In genomic region chr7:135743907-135744789, GRCh38 we compare ENCODE assay signal across 12 cellular contexts. TPM values are rescaled to one million over a fixed set of nuclear protein-coding genes. Genes with fewer than 3 reads are reported as not detected.
A peak's percentile ranks its signal among the peaks of the same experiment; 100 is the strongest.
DNase-seq lines count a peak whose midpoint lies in the region; ATAC-seq and TF ChIP-seq lines count a peak whose summit lies in the region.
"Had no signal": no experiment of that assay in that cellular context is flagged by ENCODE, and none has a peak within 500 bp of the region (broad histone marks: within the 10 kb centered on the region; RNA-seq: fewer than 3 reads in every experiment).

No MANE protein-coding gene starts in this region.

- H3K9me3 ChIP-seq in HCT116 (ENCODE audit: control insufficient read depth in 1 of 2, insufficient read depth in 1 of 2, low read depth in 1 of 2, low read length in 2 of 2) (no peaks in the 10 kb centered on the region), skeletal muscle tissue (ENCODE audit: control insufficient read depth in 3 of 3, low read length in 3 of 3) (no peaks in the 10 kb centered on the region)

- TF ChIP-seq CTCF in HCT116 (IDR thresholded peaks at IDR 0.05 in 2 of 3, conservative IDR thresholded peaks at IDR 0.05 in 1 of 3; ENCODE audit: borderline replicate concordance in 1 of 3, insufficient read depth in 1 of 3, low read depth in 2 of 3, low read length in 2 of 3): no peak
- no peak for TF ChIP-seq CTCF in CD14-positive monocyte (IDR thresholded peaks at IDR 0.05)

- H3K4me1 ChIP-seq in HCT116 (ENCODE audit: control insufficient read depth in 1 of 2, insufficient read depth in 2 of 2, low read length in 2 of 2): peaks cover 25 to 49% of the 10 kb centered on the region in 2 experiments
- peaks cover 3 to 16% (median 13%) of the 10 kb centered on the region in 3 donors for H3K4me1 ChIP-seq in skeletal muscle tissue (ENCODE audit: control insufficient read depth in 3 of 3, insufficient read depth in 3 of 3, low read length in 3 of 3)

- DNase-seq in HCT116 (ENCODE audit: low read depth, low spot score) (no peak), SHP77 (lab: John Stamatoyannopoulos, UW) (peak; percentile 21 to 24), fibroblast of peridontal ligament (ENCODE audit: extremely low read depth) (peak; percentile 96), activated gamma-delta T cell treated with Interleukin-2 at 50 U/mL for 16 hours (no peak), CD14-positive monocyte (ENCODE audit: low spot score) (no peak), UCSD-AML1 (lab: John Stamatoyannopoulos, UW; ENCODE audit: unreplicated experiment) (no peak)
- no peak for DNase-seq in activated CD4-positive, alpha-beta T cell treated with anti-CD3 and anti-CD28 coated beads, Interleukin-2, amount 50 U/mL, for 48 hours
- DNase-seq: activated CD4-positive, alpha-beta T cell treated with anti-CD3 and anti-CD28 coated beads for 36 hours; activated naive CD4-positive, alpha-beta T cell; naive B cell; NCI-H187 treated with DMSO at 0.1 percent for 48 hours had no signal

- ATAC-seq in HCT116: peak; percentile 3
- ATAC-seq: activated CD4-positive, alpha-beta T cell treated with anti-CD3 and anti-CD28 coated beads for 36 hours had no signal

- TF ChIP-seq POLR2A in HCT116 (IDR thresholded peaks at IDR 0.05; ENCODE audit: borderline replicate concordance, extremely low read depth, insufficient read depth, insufficient read length): no peak

- H3K27me3 ChIP-seq in HCT116 (ENCODE audit: insufficient read depth, low read length) (no peaks in the 10 kb centered on the region), skeletal muscle tissue (ENCODE audit: control insufficient read depth in 3 of 3, insufficient read depth in 3 of 3, low read length in 3 of 3) (no peaks in the 10 kb centered on the region)

- H3K27me3 Mint-ChIP-seq in CD14-positive monocyte (ENCODE audit: low read depth in 3 of 3): peaks cover 3 to 15% (median 5%) of the 10 kb centered on the region in 3 donors

- H3K27ac ChIP-seq in HCT116 (ENCODE audit: low read depth, low read length) (peak overlapping the region; percentile 62; the same call in 1 of the 2 replicates), skeletal muscle tissue (ENCODE audit: low read depth, low read length) (peak overlapping the region; percentile 30)

- H3K36me3 Mint-ChIP-seq in CD14-positive monocyte: no peaks in the 10 kb centered on the region

- peaks cover 0 to 2% (median 0%) of the 10 kb centered on the region in 7 donors for H3K9me3 Mint-ChIP-seq in CD14-positive monocyte

- intact Hi-C loops in HCT116 (cut with micrococcal nuclease): loop anchor here (2.0 kb wide), 1 partner anchor 81 kb away; the partner anchor contains the start of gene STMP1
- intact Hi-C loops in CD14-positive monocyte (cut with micrococcal nuclease): no loop called here

- no TSS peak for BruUV-seq in HCT116 (replicated peaks; lab: Mats Ljungman, UMichigan)

- no peaks in the 10 kb centered on the region for H3K79me2 ChIP-seq in HCT116 (ENCODE audit: insufficient read depth, low read length)

- RAD21 ChIA-PET in HCT116 (lab: Charles Lee; ENCODE audit: low non-redundant PET in 1 of 2, low total read pairs in 2 of 2, uncharacterized antibody in 2 of 2, unreplicated experiment in 2 of 2): interaction anchor here in 1 of 2 experiments (0.6 kb wide), 1 partner anchor 56 kb away, joined by 3 read pairs; no protein-coding TSS in a partner anchor

- H3K9me2 ChIP-seq in HCT116 (ENCODE audit: insufficient read depth): no peaks in the 10 kb centered on the region

- no peak overlapping the region for H3K4me3 ChIP-seq in HCT116 (replicated peaks in 1 of 2; ENCODE audit: low read depth in 1 of 2, low read length in 2 of 2)
- peak overlapping the region in 1 of 3 donors; percentile 1 for H3K4me3 ChIP-seq in skeletal muscle tissue (ENCODE audit: low read length in 3 of 3)

- H3K9ac ChIP-seq in HCT116 (ENCODE audit: low read length): peak overlapping the region; percentile 58
- peak overlapping the region in 1 of 3 donors; percentile 33 for H3K9ac ChIP-seq in skeletal muscle tissue (ENCODE audit: low read depth in 1 of 3, low read length in 3 of 3)

- H3K4me1 Mint-ChIP-seq in CD14-positive monocyte: no peaks in the 10 kb centered on the region
- H3K4me1 Mint-ChIP-seq: activated CD4-positive, alpha-beta T cell treated with anti-CD3 and anti-CD28 coated beads for 36 hours; naive B cell had no signal

- peak overlapping the region in 2 of 7 donors; percentile 5 to 71 for H3K27ac Mint-ChIP-seq in CD14-positive monocyte
- H3K27ac Mint-ChIP-seq: activated CD4-positive, alpha-beta T cell treated with anti-CD3 and anti-CD28 coated beads for 36 hours; naive B cell had no signal

- H3K36me3 ChIP-seq in HCT116 (ENCODE audit: control insufficient read depth in 1 of 2, insufficient read depth in 2 of 2, low read length in 2 of 2) (no peaks in the 10 kb centered on the region), skeletal muscle tissue (ENCODE audit: control insufficient read depth in 3 of 3, insufficient read depth in 3 of 3, low read length in 3 of 3) (no peaks in the 10 kb centered on the region)

- POLR2A ChIA-PET in HCT116 (lab: Charles Lee): interaction anchor here (1.0 to 2.1 kb wide), 6 partner anchors 8 to 81 kb away, joined by 3 to 11 read pairs (median 4); partner anchors contain the start of genes SLC13A4 and STMP1

- no peaks in the 10 kb centered on the region for H4K20me1 ChIP-seq in HCT116 (ENCODE audit: insufficient read depth)

- no peak for TF ChIP-seq RAD21 in HCT116 (IDR thresholded peaks at IDR 0.05; ENCODE audit: low read depth)

- H2AFZ ChIP-seq in HCT116 (ENCODE audit: low read depth, low read length, poor library complexity, severe bottlenecking): peak overlapping the region; percentile 91

- CTCF ChIA-PET in HCT116 (lab: Charles Lee): interaction anchor here (1.2 kb wide), 1 partner anchor 9 kb away, joined by 3 read pairs; no protein-coding TSS in a partner anchor

- H3K4me3 Mint-ChIP-seq in CD14-positive monocyte: no peak overlapping the region
- H3K4me3 Mint-ChIP-seq: activated CD4-positive, alpha-beta T cell treated with anti-CD3 and anti-CD28 coated beads for 36 hours; naive B cell had no signal

- peak overlapping the region; percentile 77 for H3K4me2 ChIP-seq in HCT116 (ENCODE audit: low read length)

TF ChIP-seq in HCT116, 20 proteins besides CTCF, POLR2A, EP300 and RAD21:
- TF ChIP-seq TCF7L2 (IDR thresholded peaks at IDR 0.05; ENCODE audit: borderline replicate concordance, extremely low read depth, insufficient read depth, insufficient read length) (no peak), JUND (IDR thresholded peaks at IDR 0.05) (0 out of 2 replicates have a peak, but pooled peaks have one; percentile 22)

RNA-seq across cellular contexts. Expression of gene FAM180A, which starts 4.5 kb away (rescaled TPM):
- total RNA-seq in HCT116 (2021; ENCODE audit: unreplicated experiment) (0.59 TPM), skeletal muscle tissue (0.52 TPM)
- polyA plus RNA-seq in HCT116 (2012): 0.61 TPM in 1 of 2 replicates, not detected in the other
- polyA plus RNA-seq in CD14-positive monocyte: not detected
- total RNA-seq: activated CD4-positive, alpha-beta T cell treated with anti-CD3 and anti-CD28 coated beads for 36 hours had no signal

RNA-seq across cellular contexts. Expression of gene SLC13A4, which starts 16.2 kb away (rescaled TPM):
- 0.30 TPM for total RNA-seq in HCT116 (2021; ENCODE audit: unreplicated experiment)
- polyA plus RNA-seq in HCT116 (2012): 0.79 and 0.95 TPM in 2 replicates
- total RNA-seq in skeletal muscle tissue: not detected
- polyA plus RNA-seq in CD14-positive monocyte: not detected
- total RNA-seq: activated CD4-positive, alpha-beta T cell treated with anti-CD3 and anti-CD28 coated beads for 36 hours had no signal

Comparison
In these comparisons a context has a peak if more than half of its experiments do, and no peak if none do; other contexts are left out.
1. DNase-seq: peak in SHP77 (2 of 2) and fibroblast of peridontal ligament (single experiment); none in HCT116 (single experiment), activated gamma-delta T cell treated with Interleukin-2 at 50 U/mL for 16 hours (single experiment), activated CD4-positive, alpha-beta T cell treated with anti-CD3 and anti-CD28 coated beads, Interleukin-2, amount 50 U/mL, for 48 hours (0 of 2), CD14-positive monocyte (single experiment) and UCSD-AML1 (single experiment).